2 cellular contexts compared by ENCODE assay signal in genomic region chr12:117440384-117440783, GRCh38.
TF ChIP-seq lines count a peak whose summit lies in the region.

No MANE protein-coding gene starts in this region.

TF ChIP-seq in A549, 52 proteins besides CTCF, POLR2A, EP300 and RAD21:
- TF ChIP-seq ESRRA (IDR thresholded peaks at IDR 0.05; ENCODE audit: borderline replicate concordance, low read length) (no peak), JUNB (IDR thresholded peaks at IDR 0.05) (no peak), ZFP36 (IDR thresholded peaks at IDR 0.05; ENCODE audit: borderline replicate concordance, partially characterized antibody) (peak; percentile 49)

TF ChIP-seq in H1, 55 proteins besides CTCF, POLR2A, EP300 and RAD21:
- TF ChIP-seq KDM1A (IDR thresholded peaks at IDR 0.05; ENCODE audit: borderline replicate concordance, low read length) (peak; percentile 78; the same call in 1 of the 2 replicates), ATF2 (IDR thresholded peaks at IDR 0.05; ENCODE audit: low read length) (no peak), CHD2 (IDR thresholded peaks at IDR 0.05; ENCODE audit: low read length) (no peak), TAF7 (optimal IDR thresholded peaks at IDR 0.05; ENCODE audit: borderline replicate concordance, low read depth, low read length) (no peak), ZNF274 (IDR thresholded peaks at IDR 0.05; ENCODE audit: borderline replicate concordance, extremely low read depth, low read length) (no peak), SIN3A (conservative IDR thresholded peaks at IDR 0.05 in 1 of 2, IDR thresholded peaks at IDR 0.05 in 1 of 2; ENCODE audit: low read depth in 1 of 2, low read length in 2 of 2) (no peak), SP1 (IDR thresholded peaks at IDR 0.05; ENCODE audit: low read depth, low read length) (no peak)
TF ChIP-seq in H1: peak in this region for 1.
